ENCODE assay signal across 1 cellular context in the genomic region with DNA sequence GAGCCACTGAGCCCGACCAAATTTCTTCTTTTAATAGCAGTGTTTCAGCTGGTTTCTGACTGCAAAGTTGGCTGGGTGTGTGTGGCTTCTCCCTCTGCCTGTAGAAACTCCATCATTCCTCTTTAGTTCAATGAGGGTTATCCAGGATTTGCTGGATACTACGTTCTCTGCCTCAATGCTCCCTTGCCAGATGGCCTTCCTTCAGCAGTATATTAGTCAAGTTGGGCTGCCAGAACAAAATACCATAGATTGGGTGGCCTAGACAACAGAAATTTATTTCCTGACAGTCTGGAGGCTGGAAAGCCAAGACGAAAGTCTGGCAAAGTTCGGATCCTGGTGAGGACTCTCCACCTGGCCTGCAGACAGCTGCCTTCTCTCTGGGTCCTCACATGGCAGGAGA.
TF ChIP-seq lines count a peak whose summit lies in the region.

No MANE protein-coding gene starts in this region.

TF ChIP-seq in IMR-90, 13 proteins besides CTCF, POLR2A, EP300 and RAD21 (continued from another document):
- TF ChIP-seq ELK1 (IDR thresholded peaks at IDR 0.05; ENCODE audit: borderline replicate concordance, low read depth, low read length) (no peak), FOS (IDR thresholded peaks at IDR 0.05; ENCODE audit: low read depth, low read length) (no peak), MXI1 (IDR thresholded peaks at IDR 0.05; ENCODE audit: borderline replicate concordance, low read depth, low read length) (no peak), SMC3 (IDR thresholded peaks at IDR 0.05; ENCODE audit: low read depth, low read length) (no peak), MAFK (IDR thresholded peaks at IDR 0.05; ENCODE audit: low read depth, low read length) (no peak)
